Comparison of ENCODE assay signal across 10 cellular contexts in the genomic region with DNA sequence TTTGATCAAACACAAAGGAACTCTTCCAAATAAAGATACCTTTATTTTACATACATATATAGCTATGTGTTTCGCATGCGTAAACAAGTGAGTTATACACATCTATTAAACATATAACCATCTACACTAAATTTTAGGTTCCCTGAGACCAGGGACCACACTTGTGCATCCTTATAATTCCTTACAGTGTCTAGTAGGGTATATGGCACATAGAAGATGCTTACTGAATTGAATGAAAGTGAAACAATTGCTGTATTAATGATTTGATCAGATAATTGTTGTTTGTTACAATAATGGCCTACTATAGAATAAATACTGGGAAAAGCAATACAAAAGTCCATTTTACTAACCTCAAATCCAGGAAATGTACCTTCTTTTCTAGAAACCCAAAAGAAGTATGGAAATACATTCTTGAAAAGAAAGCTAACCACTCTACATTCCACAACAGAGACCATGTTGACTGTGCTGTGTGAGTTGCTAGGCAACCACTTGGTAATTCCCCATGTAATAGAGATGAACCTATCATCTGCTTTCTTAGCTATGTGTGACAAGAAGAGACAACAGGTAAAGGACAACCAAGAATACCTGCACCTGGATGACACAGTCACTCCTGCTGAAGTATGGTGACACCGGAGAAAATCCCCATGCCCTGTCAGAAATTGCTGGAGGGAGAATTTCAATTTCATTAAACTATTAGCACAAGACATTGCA. TPM values are rescaled to one million over a fixed set of nuclear protein-coding genes. Genes with fewer than 3 reads are reported as not detected.
DNase-seq lines count a peak whose midpoint lies in the region; ATAC-seq and TF ChIP-seq lines count a peak whose summit lies in the region.
"Had no signal": no experiment of that assay in that cellular context is flagged by ENCODE, and none has a peak within 500 bp of the region (broad histone marks: within the 10 kb centered on the region; RNA-seq: fewer than 3 reads in every experiment).

No MANE protein-coding gene starts in this region.

- ATAC-seq in GM19372 (IDR thresholded peaks at IDR 0.05; ENCODE audit: low read depth, unreplicated experiment) (peak; percentile 73), HG03039 (IDR thresholded peaks at IDR 0.05; ENCODE audit: unreplicated experiment) (no peak), GM18870 (IDR thresholded peaks at IDR 0.05; ENCODE audit: unreplicated experiment) (no peak)

- peak overlapping the region; percentile 83 for H3K27ac ChIP-seq in iPS-18a (ENCODE audit: low read length)
- no peak overlapping the region for H3K27ac ChIP-seq in stomach

- H3K27ac Mint-ChIP-seq in Caco-2 (ENCODE audit: unreplicated experiment) = peak overlapping the region; percentile 75

- H3K9ac ChIP-seq in iPS-18a (ENCODE audit: low read length) = peak overlapping the region; percentile 47

- H3K36me3 Mint-ChIP-seq in Caco-2 (ENCODE audit: insufficient read depth, unreplicated experiment) = peaks cover 18% of the 10 kb centered on the region

- peaks cover 15% of the 10 kb centered on the region for H3K9me3 Mint-ChIP-seq in Caco-2 (ENCODE audit: unreplicated experiment)

- H3K9me3 ChIP-seq in Caco-2 = peaks cover 7% of the 10 kb centered on the region; the same call in 1 of the 2 replicates
- peaks cover 4% of the 10 kb centered on the region for H3K9me3 ChIP-seq in iPS-18a (ENCODE audit: control insufficient read depth, low read depth, low read length)
- peaks cover 0 to 6% (median 5%) of the 10 kb centered on the region in 4 donors for H3K9me3 ChIP-seq in stomach
- H3K9me3 ChIP-seq: neutrophil had no signal

- H3K27me3 Mint-ChIP-seq in Caco-2 (ENCODE audit: insufficient read depth, unreplicated experiment) = no peaks in the 10 kb centered on the region

- H3K4me3 ChIP-seq in Caco-2 (ENCODE audit: low read depth, low read length) (no peak overlapping the region), iPS-18a (ENCODE audit: low read length) (no peak overlapping the region), stomach (no peak overlapping the region)

- no TSS peak for BruUV-seq in Caco-2 (replicated peaks; lab: Mats Ljungman, UMichigan)

- TF ChIP-seq POLR2A in stomach (IDR thresholded peaks at IDR 0.05) = no peak

- DNase-seq in Caco-2 (peak in 1 of 2 experiments; percentile 66), NCI-H226 (peak; percentile 57), stomach (no peak), NOMO-1 treated with dmso at 0.1 percent for 144 hours (lab: John Stamatoyannopoulos, UW; ENCODE audit: unreplicated experiment) (no peak)
- DNase-seq: amniotic stem cell had no signal

- H3K4me1 ChIP-seq in Caco-2 = peaks cover 31% of the 10 kb centered on the region
- peaks cover 43% of the 10 kb centered on the region for H3K4me1 ChIP-seq in iPS-18a (ENCODE audit: control insufficient read depth, low read depth, low read length)
- H3K4me1 ChIP-seq in stomach = peaks cover 0 to 10% (median 5%) of the 10 kb centered on the region in 4 donors

- H3K27me3 ChIP-seq in Caco-2 (replicated peaks; ENCODE audit: control insufficient read depth, insufficient read depth, low read length) (no peaks in the 10 kb centered on the region), iPS-18a (ENCODE audit: control insufficient read depth, insufficient read depth, low read length) (no peaks in the 10 kb centered on the region), stomach (no peaks in the 10 kb centered on the region)
- H3K27me3 ChIP-seq: neutrophil had no signal

- POLR2A ChIA-PET in Caco-2 (lab: Charles Lee) = no interaction called here

- CTCF ChIA-PET in Caco-2 (lab: Charles Lee) = interaction anchor here (0.6 to 3.8 kb wide), 7 partner anchors 11 to 213 kb away, joined by 3 to 23 read pairs (median 3); no protein-coding TSS in a partner anchor

- intact Hi-C loops in Caco-2 (cut with micrococcal nuclease; ENCODE audit: unreplicated experiment) = loop anchor here (1.0 kb wide), 1 partner anchor 8 kb away; no protein-coding TSS in a partner anchor
- intact Hi-C loops in stomach (cut with DNase I; ENCODE audit: low total_unique reads) = no loop called here

- H3K36me3 ChIP-seq in Caco-2 (ENCODE audit: control insufficient read depth, insufficient read depth, low read length) = no peaks in the 10 kb centered on the region
- no peaks in the 10 kb centered on the region for H3K36me3 ChIP-seq in iPS-18a (ENCODE audit: control insufficient read depth, low read depth, low read length)
- H3K36me3 ChIP-seq in stomach = no peaks in the 10 kb centered on the region
- H3K36me3 ChIP-seq: neutrophil had no signal

- TF ChIP-seq CTCF in Caco-2 (IDR thresholded peaks at IDR 0.05; ENCODE audit: insufficient read depth in 1 of 2, low read depth in 1 of 2, low read length in 1 of 2, severe bottlenecking in 1 of 2, unreplicated experiment in 1 of 2) (no peak), stomach (IDR thresholded peaks at IDR 0.05) (no peak)

- WGBS in stomach, 5 donors = 91 to 98% (median 95%) methylated on average over 3 of the region's 3 CpGs

- no peak overlapping the region for H3K4me3 Mint-ChIP-seq in Caco-2 (ENCODE audit: unreplicated experiment)

- peaks cover 24% of the 10 kb centered on the region for H3K4me1 Mint-ChIP-seq in Caco-2 (ENCODE audit: low read depth, unreplicated experiment)

- no peak for TF ChIP-seq EP300 in stomach (IDR thresholded peaks at IDR 0.05)

RNA-seq across cellular contexts. Expression of a gene that starts 11.9 kb away (rescaled TPM):
- total RNA-seq in Caco-2 (2022) (12.8 and 15.4 TPM in 2 replicates), stomach (10 to 100 TPM; 12.7 to 81.1 (median 32.2) TPM)
- polyA plus RNA-seq in stomach = 10 to 100 TPM in 1 of 3 donors, 1 to 10 TPM in 2; 6.0 to 10.6 (median 6.1) TPM

RNA-seq across cellular contexts. Expression of a gene that starts 55.4 kb away (rescaled TPM):
- total RNA-seq in Caco-2 (2022) = not detected in 2 replicates
- under 1 TPM in 1 of 5 donors, not detected in 4; 0.18 TPM for total RNA-seq in stomach
- polyA plus RNA-seq in stomach = under 1 TPM in 1 of 3 donors, not detected in 2; 0.08 TPM

RNA-seq across cellular contexts. Expression of a gene that starts 57.7 kb away (rescaled TPM):
- total RNA-seq in Caco-2 (2022) (24.1 and 24.7 TPM in 2 replicates), stomach (10 to 100 TPM in 4 of 5 donors, 1 to 10 TPM in 1; 5.3 to 43.6 (median 28.4) TPM)
- 10 to 100 TPM in 2 of 3 donors, 1 to 10 TPM in 1; 8.5 to 17.7 (median 10.5) TPM for polyA plus RNA-seq in stomach
